6 cellular contexts compared by ENCODE assay signal in the genomic region with DNA sequence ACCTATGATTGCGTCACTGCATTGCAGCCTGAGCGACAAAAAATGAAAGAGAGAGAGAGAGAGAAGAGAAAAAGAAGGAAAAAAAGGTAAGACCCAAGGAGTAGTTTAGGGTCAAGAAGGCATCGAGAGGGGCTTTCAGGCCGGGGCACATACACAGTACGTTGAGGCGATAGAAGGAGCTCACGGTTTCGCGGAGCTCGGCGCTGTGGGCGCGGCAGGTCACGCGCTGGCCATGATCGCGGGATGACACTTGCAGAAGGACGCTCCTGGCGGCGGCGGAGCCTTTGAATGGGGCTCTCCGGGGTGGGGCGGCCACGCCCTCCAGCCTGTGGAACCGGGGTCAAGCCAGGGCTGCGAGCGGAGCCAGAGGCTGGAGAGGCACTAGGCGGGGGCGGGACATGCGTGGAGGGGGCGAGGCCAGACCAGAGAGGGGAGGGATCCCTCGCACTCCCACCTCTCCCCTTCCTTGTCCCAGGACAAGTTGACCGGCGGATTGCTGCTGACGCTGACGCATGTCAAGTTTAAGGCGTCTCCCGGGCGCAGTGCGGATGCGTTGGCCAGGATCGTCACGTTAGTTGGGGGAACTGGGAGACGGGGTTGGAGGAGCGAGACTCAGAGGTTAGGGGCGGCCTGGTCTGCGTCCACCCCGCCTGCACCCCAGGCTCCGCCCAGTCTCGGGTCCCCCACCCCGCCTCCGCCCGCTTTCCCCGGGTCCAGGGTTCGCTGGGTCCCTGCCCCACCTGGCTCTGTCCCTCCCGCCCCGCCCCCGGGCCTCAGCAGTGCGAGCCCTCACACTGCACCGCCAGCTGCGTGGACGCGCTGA. TPM values are rescaled to one million over a fixed set of nuclear protein-coding genes. Genes with fewer than 3 reads are reported as not detected.
DNase-seq lines count a peak whose midpoint lies in the region; ATAC-seq and TF ChIP-seq lines count a peak whose summit lies in the region.

No MANE protein-coding gene starts in this region.

- H3K4me1 Mint-ChIP-seq in activated CD8-positive, alpha-beta T cell treated with anti-CD3 and anti-CD28 coated beads for 36 hours (ENCODE audit: low read depth): peaks cover 14% of the 10 kb centered on the region

- no peak overlapping the region for H3K27ac ChIP-seq in lower lobe of right lung

- H3K4me3 Mint-ChIP-seq in activated CD8-positive, alpha-beta T cell treated with anti-CD3 and anti-CD28 coated beads for 36 hours: peak overlapping the region; percentile 37

- no peaks in the 10 kb centered on the region for H3K36me3 ChIP-seq in lower lobe of right lung

- TF ChIP-seq CTCF in activated CD8-positive, alpha-beta T cell treated with anti-CD3 and anti-CD28 coated beads for 36 hours (IDR thresholded peaks at IDR 0.05): no peak
- no peak for TF ChIP-seq CTCF in lower lobe of right lung (IDR thresholded peaks at IDR 0.05)

- H3K36me3 Mint-ChIP-seq in activated CD8-positive, alpha-beta T cell treated with anti-CD3 and anti-CD28 coated beads for 36 hours (ENCODE audit: low read depth): no peaks in the 10 kb centered on the region

- H3K9me3 ChIP-seq in lower lobe of right lung: no peaks in the 10 kb centered on the region

- peak overlapping the region; percentile 37 for H3K4me3 ChIP-seq in lower lobe of right lung

- DNase-seq in DMS53 treated with DMSO at 0.1 percent for 48 hours (lab: John Stamatoyannopoulos, UW; ENCODE audit: unreplicated experiment): peak; percentile 89
- DNase-seq in activated CD8-positive, alpha-beta T cell treated with anti-CD3 and anti-CD28 coated beads for 36 hours: no peak
- DNase-seq in lower lobe of right lung: no peak

- ATAC-seq in activated CD8-positive, alpha-beta T cell treated with anti-CD3 and anti-CD28 coated beads for 36 hours: peak; percentile 50
- ATAC-seq in lower lobe of right lung (peak; percentile 52 to 63), GM18870 (IDR thresholded peaks at IDR 0.05; ENCODE audit: unreplicated experiment) (no peak), HG03342 (IDR thresholded peaks at IDR 0.05; ENCODE audit: unreplicated experiment) (no peak), HG02798 (IDR thresholded peaks at IDR 0.05; ENCODE audit: poor library complexity, unreplicated experiment) (no peak)

- intact Hi-C loops in activated CD8-positive, alpha-beta T cell treated with anti-CD3 and anti-CD28 coated beads for 36 hours (cut with micrococcal nuclease): no loop called here
- intact Hi-C loops in lower lobe of right lung (cut with DNase I): no loop called here

- peaks cover 69% of the 10 kb centered on the region for H3K27me3 ChIP-seq in lower lobe of right lung (ENCODE audit: low read depth)

- CTCF ChIA-PET in activated CD8-positive, alpha-beta T cell treated with anti-CD3 and anti-CD28 coated beads for 36 hours (lab: Charles Lee): no interaction called here

- H3K4me1 ChIP-seq in lower lobe of right lung: peaks cover 14% of the 10 kb centered on the region

- POLR2A ChIA-PET in activated CD8-positive, alpha-beta T cell treated with anti-CD3 and anti-CD28 coated beads for 36 hours (lab: Charles Lee): interaction anchor here (0.5 kb wide), 1 partner anchor 174 kb away, joined by 4 read pairs; no protein-coding TSS in a partner anchor

- H3K27ac Mint-ChIP-seq in activated CD8-positive, alpha-beta T cell treated with anti-CD3 and anti-CD28 coated beads for 36 hours: no peak overlapping the region

- no peaks in the 10 kb centered on the region for H3K9me3 Mint-ChIP-seq in activated CD8-positive, alpha-beta T cell treated with anti-CD3 and anti-CD28 coated beads for 36 hours

- H3K27me3 Mint-ChIP-seq in activated CD8-positive, alpha-beta T cell treated with anti-CD3 and anti-CD28 coated beads for 36 hours: peaks cover 56% of the 10 kb centered on the region

RNA-seq across cellular contexts. Expression of gene NPHS1, which starts 6.9 kb away (rescaled TPM):
- total RNA-seq in activated CD8-positive, alpha-beta T cell treated with anti-CD3 and anti-CD28 coated beads for 36 hours: not detected
- total RNA-seq in lower lobe of right lung: not detected

RNA-seq across cellular contexts. Expression of gene KIRREL2, which starts 11.3 kb away (rescaled TPM):
- total RNA-seq in activated CD8-positive, alpha-beta T cell treated with anti-CD3 and anti-CD28 coated beads for 36 hours: 1 to 10 TPM; 1.4 TPM
- total RNA-seq in lower lobe of right lung: 0.12 TPM

RNA-seq across cellular contexts. Expression of gene APLP1, which starts 22.9 kb away (rescaled TPM):
- 1 to 10 TPM; 2.0 to 2.1 TPM for total RNA-seq in activated CD8-positive, alpha-beta T cell treated with anti-CD3 and anti-CD28 coated beads for 36 hours
- 2.1 TPM for total RNA-seq in lower lobe of right lung

RNA-seq across cellular contexts. Expression of gene PRODH2, which starts 32.8 kb away (rescaled TPM):
- not detected for total RNA-seq in activated CD8-positive, alpha-beta T cell treated with anti-CD3 and anti-CD28 coated beads for 36 hours
- total RNA-seq in lower lobe of right lung: not detected

RNA-seq across cellular contexts. Expression of gene NFKBID, which starts 54.9 kb away (rescaled TPM):
- total RNA-seq in activated CD8-positive, alpha-beta T cell treated with anti-CD3 and anti-CD28 coated beads for 36 hours: 10 to 100 TPM; 80.8 to 81.2 TPM
- total RNA-seq in lower lobe of right lung: 17.2 TPM

Comparison
In these comparisons a context has a peak if more than half of its experiments do, and no peak if none do; other contexts are left out.
1. ATAC-seq: peak in activated CD8-positive, alpha-beta T cell treated with anti-CD3 and anti-CD28 coated beads for 36 hours (single experiment) and lower lobe of right lung (2 of 2); none in GM18870 (single experiment), HG03342 (single experiment) and HG02798 (single experiment).